In genomic region chr3:61965770-61966131, GRCh38 we compare ENCODE assay signal across 19 cellular contexts.
"Had no signal": no experiment of that assay in that cellular context is flagged by ENCODE, and none has a peak within 500 bp of the region (broad histone marks: within the 10 kb centered on the region; RNA-seq: fewer than 3 reads in every experiment).

No MANE protein-coding gene starts in this region.

- H3K27me3 ChIP-seq: dorsolateral prefrontal cortex, esophagus muscularis mucosa, gastroesophageal sphincter, sigmoid colon, stomach, transverse colon had no signal

- H3K9me3 ChIP-seq: esophagus muscularis mucosa, gastroesophageal sphincter, sigmoid colon, stomach, thoracic aorta, transverse colon had no signal

- H3K4me1 Mint-ChIP-seq: memory B cell, natural killer cell had no signal

- H3K27ac ChIP-seq: dorsolateral prefrontal cortex, esophagus muscularis mucosa, gastroesophageal sphincter, sigmoid colon, skin epidermis, stomach, thoracic aorta, transverse colon had no signal

- H3K4me3 Mint-ChIP-seq: memory B cell, mesothelial cell of epicardium, natural killer cell, neural crest cell had no signal

- H3K27ac Mint-ChIP-seq: memory B cell, mesothelial cell of epicardium, natural killer cell had no signal

- H3K4me3 ChIP-seq: dorsolateral prefrontal cortex, esophagus muscularis mucosa, gastroesophageal sphincter, sigmoid colon, skin epidermis, stomach, thoracic aorta, transverse colon had no signal

- H3K27me3 Mint-ChIP-seq: memory B cell had no signal

- H3K36me3 ChIP-seq: esophagus muscularis mucosa, gastroesophageal sphincter, sigmoid colon, stomach, thoracic aorta, transverse colon had no signal

- ATAC-seq: gastroesophageal sphincter, natural killer cell had no signal

- H3K9me3 Mint-ChIP-seq: memory B cell, mesothelial cell of epicardium, neural crest cell had no signal

- DNase-seq: cortex of kidney; dorsolateral prefrontal cortex; effector CD8-positive, alpha-beta T cell; glutamatergic neuron; natural killer cell; posterior cingulate gyrus; sigmoid colon; stimulated activated CD4-positive, alpha-beta T cell treated with anti-CD3 and anti-CD28 coated beads, Interleukin-2, amount 100 ng/mL, for 24 hours; stimulated activated naive CD4-positive, alpha-beta T cell; stomach; substantia nigra; transverse colon had no signal

- H3K36me3 Mint-ChIP-seq: memory B cell, mesothelial cell of epicardium, natural killer cell had no signal
